In genomic region chr10:49644035-49644345, GRCh38 we compare ENCODE assay signal across 29 cellular contexts. TPM values are rescaled to one million over a fixed set of nuclear protein-coding genes. Genes with fewer than 3 reads are reported as not detected.
"Had no signal": no experiment of that assay in that cellular context is flagged by ENCODE, and none has a peak within 500 bp of the region (broad histone marks: within the 10 kb centered on the region; RNA-seq: fewer than 3 reads in every experiment).

No MANE protein-coding gene starts in this region.

- H3K9me3 Mint-ChIP-seq: nephron; stimulated activated memory B cell treated with anti-CD40 and anti-IgM and Interleukin-4, amounts not matched to agents 10 μg/mL and 1 μg/mL and 100 μg/mL, for 72 hours had no signal

- DNase-seq: dorsolateral prefrontal cortex; effector CD4-positive, alpha-beta T cell; foreskin fibroblast; gastrocnemius medialis; heart left ventricle; left cardiac atrium; left lung; mesenchymal stem cell; midbrain; naive thymus-derived CD4-positive, alpha-beta T cell; stimulated activated CD4-positive, alpha-beta T cell treated with anti-CD3 and anti-CD28 coated beads, Interleukin-2, amount 100 ng/mL, for 24 hours; stimulated activated CD4-positive, alpha-beta T cell treated with anti-CD3 and anti-CD28 coated beads, Interleukin-4, amount 100 ng/mL, for 4 hours; stimulated activated naive CD8-positive, alpha-beta T cell treated with anti-CD3 and anti-CD28 coated beads, Interleukin-15, Interleukin-2, amounts not matched to agents 100 U/mL and 50 U/mL, for 24 hours; upper lobe of left lung had no signal

- H3K4me3 Mint-ChIP-seq: naive thymus-derived CD4-positive, alpha-beta T cell; nephron; stimulated activated memory B cell treated with anti-CD40 and anti-IgM and Interleukin-4, amounts not matched to agents 10 μg/mL and 1 μg/mL and 100 μg/mL, for 72 hours had no signal

- H3K27ac Mint-ChIP-seq: naive thymus-derived CD4-positive, alpha-beta T cell; nephron; progenitor cell of endocrine pancreas; stimulated activated memory B cell treated with anti-CD40 and anti-IgM and Interleukin-4, amounts not matched to agents 10 μg/mL and 1 μg/mL and 100 μg/mL, for 72 hours had no signal

- ATAC-seq: esophagus mucosa; gastrocnemius medialis; heart left ventricle; left cardiac atrium; left lung; naive thymus-derived CD4-positive, alpha-beta T cell; sciatic nerve; stimulated activated memory B cell treated with anti-CD40 and anti-IgM and Interleukin-4, amounts not matched to agents 10 μg/mL and 1 μg/mL and 100 μg/mL, for 72 hours; stimulated activated naive CD8-positive, alpha-beta T cell treated with anti-CD3 and anti-CD28 coated beads, Interleukin-15, Interleukin-2, amounts not matched to agents 100 U/mL and 50 U/mL, for 24 hours had no signal

- H3K4me1 Mint-ChIP-seq: nephron; stimulated activated memory B cell treated with anti-CD40 and anti-IgM and Interleukin-4, amounts not matched to agents 10 μg/mL and 1 μg/mL and 100 μg/mL, for 72 hours had no signal

- H3K36me3 Mint-ChIP-seq: naive thymus-derived CD4-positive, alpha-beta T cell; stimulated activated memory B cell treated with anti-CD40 and anti-IgM and Interleukin-4, amounts not matched to agents 10 μg/mL and 1 μg/mL and 100 μg/mL, for 72 hours had no signal

RNA-seq across cellular contexts. Expression of gene CHAT, which starts 30.2 kb away (rescaled TPM):
- total RNA-seq: dorsolateral prefrontal cortex; esophagus mucosa; gastrocnemius medialis; glomerular endothelial cell; heart left ventricle; kidney epithelial cell; left cardiac atrium; left lung; lower leg skin; lung microvascular endothelial cell; naive thymus-derived CD4-positive, alpha-beta T cell; osteoblast; progenitor cell of endocrine pancreas; sciatic nerve; smooth muscle cell; thoracic aorta; tibial nerve; upper lobe of left lung had no signal

RNA-seq across cellular contexts. Expression of gene SLC18A3, which starts 33.9 kb away (rescaled TPM):
- total RNA-seq: dorsolateral prefrontal cortex; esophagus mucosa; gastrocnemius medialis; glomerular endothelial cell; heart left ventricle; kidney epithelial cell; left cardiac atrium; left lung; lower leg skin; lung microvascular endothelial cell; naive thymus-derived CD4-positive, alpha-beta T cell; osteoblast; progenitor cell of endocrine pancreas; sciatic nerve; smooth muscle cell; thoracic aorta; tibial nerve; upper lobe of left lung had no signal

RNA-seq across cellular contexts. Expression of gene C10orf53, which starts 35.5 kb away (rescaled TPM):
- total RNA-seq: esophagus mucosa; gastrocnemius medialis; glomerular endothelial cell; heart left ventricle; hepatocyte; kidney epithelial cell; left cardiac atrium; left lung; lower leg skin; lung microvascular endothelial cell; mucosa of gallbladder; naive thymus-derived CD4-positive, alpha-beta T cell; osteoblast; progenitor cell of endocrine pancreas; sciatic nerve; smooth muscle cell; thoracic aorta; tibial nerve; upper lobe of left lung had no signal
